In genomic region chr19:6362351-6362801, GRCh38 we compare ENCODE assay signal across 8 cellular contexts. TPM values are rescaled to one million over a fixed set of nuclear protein-coding genes. Genes with fewer than 3 reads are reported as not detected.
A peak's percentile ranks its signal among the peaks of the same experiment; 100 is the strongest.
DNase-seq lines count a peak whose midpoint lies in the region; TF ChIP-seq lines count a peak whose summit lies in the region.

No MANE protein-coding gene starts in this region.

- peak overlapping the region; percentile 94 for H3K4me2 ChIP-seq in KMS-11

- H3K9me3 ChIP-seq in A673 (ENCODE audit: low read depth, low read length, poor library complexity, severe bottlenecking) (no peaks in the 10 kb centered on the region), ascending aorta (no peaks in the 10 kb centered on the region), thymus (ENCODE audit: control insufficient read depth) (no peaks in the 10 kb centered on the region)

- H3K4me1 ChIP-seq in A673 (ENCODE audit: insufficient read depth, low read length, poor library complexity, severe bottlenecking) (no peaks in the 10 kb centered on the region), KMS-11 (ENCODE audit: low read depth, poor library complexity, severe bottlenecking) (peaks cover 12% of the 10 kb centered on the region), ascending aorta (peaks cover 4 to 7% of the 10 kb centered on the region in 2 donors), thymus (ENCODE audit: control insufficient read depth, insufficient read depth, low read length) (peaks cover 3% of the 10 kb centered on the region)

- TF ChIP-seq CTCF in A673 (conservative IDR thresholded peaks at IDR 0.05; ENCODE audit: low read depth, low read length) = no peak
- TF ChIP-seq CTCF in KMS-11 (conservative IDR thresholded peaks at IDR 0.05; ENCODE audit: low read depth, low read length) = no peak
- TF ChIP-seq CTCF in ascending aorta (IDR thresholded peaks at IDR 0.05) = no peak
- no peak for TF ChIP-seq CTCF in lower leg skin (IDR thresholded peaks at IDR 0.05)

- H3K79me2 ChIP-seq in KMS-11 (ENCODE audit: insufficient read depth, low read depth) = peaks cover 20% of the 10 kb centered on the region; the same call in 1 of the 2 replicates

- H4K20me1 ChIP-seq in KMS-11 (ENCODE audit: insufficient read depth) = no peaks in the 10 kb centered on the region

- H3K27me3 ChIP-seq in A673 (replicated peaks; ENCODE audit: insufficient read depth, low read depth, low read length, poor library complexity) (no peaks in the 10 kb centered on the region), KMS-11 (ENCODE audit: insufficient read depth, low read depth) (peaks cover 6% of the 10 kb centered on the region; the same call in 1 of the 2 replicates), ascending aorta (no peaks in the 10 kb centered on the region), thymus (ENCODE audit: control insufficient read depth, insufficient read depth) (no peaks in the 10 kb centered on the region)

- intact Hi-C loops in A673 (cut with micrococcal nuclease; ENCODE audit: unreplicated experiment) (no loop called here), ascending aorta (cut with DNase I) (no loop called here), lower leg skin (cut with DNase I; ENCODE audit: low total_unique reads) (no loop called here)

- H3K36me3 ChIP-seq in A673 (ENCODE audit: insufficient read depth, low read length, poor library complexity, severe bottlenecking) (peaks cover 30% of the 10 kb centered on the region), KMS-11 (ENCODE audit: insufficient read depth) (no peaks in the 10 kb centered on the region), ascending aorta (peaks cover 27 to 35% of the 10 kb centered on the region in 2 donors), thymus (ENCODE audit: control insufficient read depth, insufficient read depth) (peaks cover 33% of the 10 kb centered on the region)

- H3K27ac ChIP-seq in A673 (ENCODE audit: low read depth, low read length, poor library complexity, severe bottlenecking) (peak overlapping the region; percentile 92), KMS-11 (peak overlapping the region; percentile 36; the same call in 1 of the 2 replicates), ascending aorta (peak overlapping the region; percentile 80 to 91), thymus (ENCODE audit: low read depth) (peak overlapping the region; percentile 98)

- 18 to 26% methylated on average over 11 of the region's 11 CpGs for WGBS in lower leg skin, 2 donors
- WGBS in thymus = 2% methylated on average over 11 of the region's 11 CpGs

- CTCF ChIA-PET in A673 (lab: Charles Lee) = interaction anchor here (0.6 kb wide), 1 partner anchor 9 kb away, joined by 3 read pairs; no protein-coding TSS in a partner anchor

- POLR2A ChIA-PET in A673 (lab: Charles Lee; ENCODE audit: low non-redundant PET) = interaction anchor here (0.5 kb wide), 1 partner anchor 310 kb away, joined by 3 read pairs; no protein-coding TSS in a partner anchor

- BruUV-seq in A673 (replicated peaks; lab: Mats Ljungman, UMichigan) = TSS peak; percentile 68

- H3K4me3 ChIP-seq in A673 (ENCODE audit: low read depth, low read length, poor library complexity, severe bottlenecking) (peak overlapping the region; percentile 89), KMS-11 (IDR thresholded peaks at IDR 0.05; ENCODE audit: insufficient read depth, low read depth, low read length) (no peak overlapping the region), ascending aorta (peak overlapping the region; percentile 68 to 99), lower leg skin (ENCODE audit: low read depth, poor library complexity, severe bottlenecking) (peak overlapping the region; percentile 56), thymus (ENCODE audit: low read length) (peak overlapping the region; percentile 96)

- TF ChIP-seq POLR2A in lower leg skin (IDR thresholded peaks at IDR 0.05) = no peak

- peak overlapping the region; percentile 82 for H3K9ac ChIP-seq in KMS-11

- DNase-seq in A673 (ENCODE audit: low spot score) (no peak), ascending aorta (ENCODE audit: low spot score in 2 of 2) (no peak), lower leg skin (ENCODE audit: low spot score in 2 of 2) (no peak), NCI-H1436 (lab: John Stamatoyannopoulos, UW) (no peak), pons (ENCODE audit: low spot score) (no peak), GDM1 (lab: John Stamatoyannopoulos, UW) (no peak)

- peak overlapping the region; percentile 77 for H2AFZ ChIP-seq in KMS-11 (ENCODE audit: low read depth)

RNA-seq across cellular contexts. Expression of gene CLPP, which starts 1.0 kb away (rescaled TPM):
- total RNA-seq in A673 (2021) (127 and 133 TPM in 2 replicates), ascending aorta (240 TPM), lower leg skin (10 to 100 TPM; 55.1 to 84.8 (median 74.1) TPM)
- 88.4 TPM for polyA plus RNA-seq in thymus

RNA-seq across cellular contexts. Expression of gene ALKBH7, which starts 10.2 kb away (rescaled TPM):
- 30.6 and 37.1 TPM in 2 replicates for total RNA-seq in A673 (2021)
- 68.8 TPM for total RNA-seq in ascending aorta
- 10 to 100 TPM; 54.5 to 91.1 (median 77.4) TPM for total RNA-seq in lower leg skin
- polyA plus RNA-seq in thymus = 66.5 TPM

RNA-seq across cellular contexts. Expression of gene PSPN, which starts 13.4 kb away (rescaled TPM):
- 3.4 and 3.6 TPM in 2 replicates for total RNA-seq in A673 (2021)
- total RNA-seq in ascending aorta = not detected
- total RNA-seq in lower leg skin = under 1 TPM; 0.47 to 0.68 (median 0.62) TPM
- 1.0 TPM for polyA plus RNA-seq in thymus

RNA-seq across cellular contexts. Expression of gene ACER1, which starts 29.0 kb away (rescaled TPM):
- not detected in 2 replicates for total RNA-seq in A673 (2021)
- total RNA-seq in ascending aorta = not detected
- 100 to 1,000 TPM in 1 of 4 donors, 10 to 100 TPM in 3; 56.9 to 135 (median 86.2) TPM for total RNA-seq in lower leg skin
- polyA plus RNA-seq in thymus = 2.8 TPM

RNA-seq across cellular contexts. Expression of gene GTF2F1, which starts 30.6 kb away (rescaled TPM):
- total RNA-seq in A673 (2021) (100 and 106 TPM in 2 replicates), ascending aorta (67.9 TPM), lower leg skin (10 to 100 TPM; 33.2 to 59.5 (median 43.1) TPM)
- polyA plus RNA-seq in thymus = 41.5 TPM

Comparison
In these comparisons a context has a peak if more than half of its experiments do, and no peak if none do; other contexts are left out.
1. H3K27ac ChIP-seq: peak in every context shown above with its lines; median percentile 98 in thymus; 92 in A673; 86 in ascending aorta; 36 in KMS-11.